14 cellular contexts compared by ENCODE assay signal in genomic region chr1:168138134-168138533, GRCh38. TPM values are rescaled to one million over a fixed set of nuclear protein-coding genes. Genes with fewer than 3 reads are reported as not detected.
DNase-seq lines count a peak whose midpoint lies in the region; ATAC-seq and TF ChIP-seq lines count a peak whose summit lies in the region.
"Had no signal": no experiment of that assay in that cellular context is flagged by ENCODE, and none has a peak within 500 bp of the region (broad histone marks: within the 10 kb centered on the region; RNA-seq: fewer than 3 reads in every experiment).

No MANE protein-coding gene starts in this region.

- CTCF ChIA-PET in mammary epithelial cell (lab: Charles Lee; ENCODE audit: low non-redundant PET) = no interaction called here
- CTCF ChIA-PET in Calu3 (lab: Charles Lee) = interaction anchor here (0.9 kb wide), 1 partner anchor 56 kb away, joined by 3 read pairs; no protein-coding TSS in a partner anchor

- H3K4me3 Mint-ChIP-seq in activated naive CD8-positive, alpha-beta T cell treated with anti-CD3 and anti-CD28 coated beads, Interleukin-2, amount 50 U/mL, for 24 hours = peak overlapping the region; percentile 87
- no peak overlapping the region for H3K4me3 Mint-ChIP-seq in Calu3 (ENCODE audit: low read depth, unreplicated experiment)

- H3K27ac Mint-ChIP-seq in activated naive CD8-positive, alpha-beta T cell treated with anti-CD3 and anti-CD28 coated beads, Interleukin-2, amount 50 U/mL, for 24 hours = no peak overlapping the region
- no peak overlapping the region for H3K27ac Mint-ChIP-seq in Calu3 (ENCODE audit: unreplicated experiment)

- BruUV-seq in mammary epithelial cell (replicated peaks; lab: Mats Ljungman, UMichigan) = no TSS peak
- no TSS peak for BruUV-seq in Calu3 (replicated peaks; lab: Mats Ljungman, UMichigan)

- WGBS in mammary epithelial cell (ENCODE audit: low coverage, missing lambda C conversion rate) = 84% methylated on average over 5 of the region's 5 CpGs

- H3K4me3 ChIP-seq in mammary epithelial cell (replicated peaks in 1 of 3; ENCODE audit: insufficient read depth in 1 of 3, low read depth in 2 of 3, low read length in 3 of 3) (no peak overlapping the region), breast epithelium (no peak overlapping the region), muscle layer of duodenum (ENCODE audit: low read depth in 1 of 2, low read length in 2 of 2) (no peak overlapping the region)

- peaks cover 36% of the 10 kb centered on the region for H3K4me1 Mint-ChIP-seq in activated naive CD8-positive, alpha-beta T cell treated with anti-CD3 and anti-CD28 coated beads, Interleukin-2, amount 50 U/mL, for 24 hours
- H3K4me1 Mint-ChIP-seq in Calu3 (ENCODE audit: low read depth, unreplicated experiment) = peaks cover 9% of the 10 kb centered on the region

- peak; percentile 69 for ATAC-seq in activated naive CD8-positive, alpha-beta T cell treated with anti-CD3 and anti-CD28 coated beads, Interleukin-2, amount 50 U/mL, for 24 hours
- ATAC-seq in GM21447 (IDR thresholded peaks at IDR 0.05; ENCODE audit: unreplicated experiment) (no peak), GM21723 (IDR thresholded peaks at IDR 0.05; ENCODE audit: unreplicated experiment) (no peak)

- peaks cover 38% of the 10 kb centered on the region for H3K27me3 Mint-ChIP-seq in activated naive CD8-positive, alpha-beta T cell treated with anti-CD3 and anti-CD28 coated beads, Interleukin-2, amount 50 U/mL, for 24 hours
- H3K27me3 Mint-ChIP-seq in Calu3 (ENCODE audit: unreplicated experiment) = peaks cover 14% of the 10 kb centered on the region

- H3K27me3 ChIP-seq in mammary epithelial cell (ENCODE audit: insufficient read depth, low read length) (no peaks in the 10 kb centered on the region), breast epithelium (no peaks in the 10 kb centered on the region), muscle layer of duodenum (ENCODE audit: low read depth, low read length) (peaks cover 4% of the 10 kb centered on the region)

- peaks cover 16% of the 10 kb centered on the region for H3K79me2 ChIP-seq in mammary epithelial cell (ENCODE audit: insufficient read depth, low read length)

- in situ Hi-C loops in mammary epithelial cell (cut with MboI; ENCODE audit: low sequenced_read_pairs in 2 of 2) = no loop called here

- intact Hi-C loops in mammary epithelial cell (cut with micrococcal nuclease) (no loop called here), breast epithelium (cut with DNase I; ENCODE audit: low total_unique reads) (no loop called here), Calu3 (cut with micrococcal nuclease; ENCODE audit: unreplicated experiment) (no loop called here)

- H3K36me3 ChIP-seq in mammary epithelial cell (ENCODE audit: insufficient read depth, low read length) (no peaks in the 10 kb centered on the region), breast epithelium (no peaks in the 10 kb centered on the region), muscle layer of duodenum (ENCODE audit: control insufficient read depth in 1 of 2, insufficient read depth in 2 of 2, low read length in 2 of 2) (no peaks in the 10 kb centered on the region)
- H3K36me3 ChIP-seq: BLaER1 treated with 17β-estradiol and CSF1 and Interleukin-3, amounts not matched to agents 10 nM and 100 nM; gastrocnemius medialis; thoracic aorta had no signal

- no peaks in the 10 kb centered on the region for H4K20me1 ChIP-seq in mammary epithelial cell (ENCODE audit: insufficient read depth, low read length)

- H3K27ac ChIP-seq in mammary epithelial cell (ENCODE audit: insufficient read depth, low read depth, low read length) = no peak overlapping the region
- no peak overlapping the region for H3K27ac ChIP-seq in breast epithelium
- H3K27ac ChIP-seq in muscle layer of duodenum (ENCODE audit: low read length) = peak overlapping the region; percentile 71
- H3K27ac ChIP-seq: BLaER1 treated with 17β-estradiol and CSF1 and Interleukin-3, amounts not matched to agents 10 nM and 100 nM; psoas muscle had no signal

- H3K9ac ChIP-seq in mammary epithelial cell (ENCODE audit: insufficient read depth, low read length) = no peak overlapping the region

- H3K9me3 Mint-ChIP-seq in activated naive CD8-positive, alpha-beta T cell treated with anti-CD3 and anti-CD28 coated beads, Interleukin-2, amount 50 U/mL, for 24 hours = no peaks in the 10 kb centered on the region
- no peaks in the 10 kb centered on the region for H3K9me3 Mint-ChIP-seq in Calu3 (ENCODE audit: low read depth, unreplicated experiment)
- H3K9me3 Mint-ChIP-seq: central memory CD8-positive, alpha-beta T cell had no signal

- dilution Hi-C loops in mammary epithelial cell (cut with HindIII; ENCODE audit: low sequenced_read_pairs) = no loop called here

- H2AFZ ChIP-seq in mammary epithelial cell (ENCODE audit: low read depth, low read length) = no peak overlapping the region

- H3K4me1 ChIP-seq in mammary epithelial cell (ENCODE audit: insufficient read depth, low read length) (peaks cover 3% of the 10 kb centered on the region), breast epithelium (no peaks in the 10 kb centered on the region), muscle layer of duodenum (ENCODE audit: control insufficient read depth in 1 of 2, insufficient read depth in 2 of 2, low read length in 2 of 2) (peaks cover 9 to 22% of the 10 kb centered on the region in 2 donors)

- TF ChIP-seq POLR2A in breast epithelium (IDR thresholded peaks at IDR 0.05) = no peak

- no peaks in the 10 kb centered on the region for H3K9me3 ChIP-seq in mammary epithelial cell (replicated peaks; ENCODE audit: insufficient read depth, low read length)
- no peaks in the 10 kb centered on the region for H3K9me3 ChIP-seq in breast epithelium
- no peaks in the 10 kb centered on the region for H3K9me3 ChIP-seq in muscle layer of duodenum (ENCODE audit: control insufficient read depth in 1 of 2, low read length in 2 of 2)
- H3K9me3 ChIP-seq: BLaER1 treated with 17β-estradiol and CSF1 and Interleukin-3, amounts not matched to agents 10 nM and 100 nM; gastrocnemius medialis; psoas muscle; thoracic aorta had no signal

- DNase-seq in mammary epithelial cell (peak; percentile 1), breast epithelium (ENCODE audit: low spot score in 2 of 2) (no peak), Calu3 (no peak), NCI-H446 (lab: John Stamatoyannopoulos, UW) (no peak)
- DNase-seq in activated naive CD8-positive, alpha-beta T cell treated with anti-CD3 and anti-CD28 coated beads, Interleukin-2, amount 50 U/mL, for 24 hours = no peak
- DNase-seq: activated CD8-positive, alpha-beta memory T cell treated with anti-CD3 and anti-CD28 coated beads, Interleukin-2, amount 50 U/mL, for 48 hours; gastrocnemius medialis; psoas muscle had no signal

- no peaks in the 10 kb centered on the region for H3K36me3 Mint-ChIP-seq in activated naive CD8-positive, alpha-beta T cell treated with anti-CD3 and anti-CD28 coated beads, Interleukin-2, amount 50 U/mL, for 24 hours (ENCODE audit: low read depth)
- peaks cover 12% of the 10 kb centered on the region for H3K36me3 Mint-ChIP-seq in Calu3 (ENCODE audit: insufficient read depth, unreplicated experiment)

- no peak for TF ChIP-seq CTCF in mammary epithelial cell (conservative IDR thresholded peaks at IDR 0.05 in 1 of 2, IDR thresholded peaks at IDR 0.05 in 1 of 2; ENCODE audit: extremely low read depth in 1 of 2, insufficient read depth in 1 of 2, low read depth in 1 of 2, low read length in 2 of 2)
- TF ChIP-seq CTCF in breast epithelium (IDR thresholded peaks at IDR 0.05) = no peak
- TF ChIP-seq CTCF in Calu3 (IDR thresholded peaks at IDR 0.05; ENCODE audit: unreplicated experiment) = no peak

- no peak overlapping the region for H3K4me2 ChIP-seq in mammary epithelial cell (ENCODE audit: insufficient read depth, low read depth, low read length)

RNA-seq across cellular contexts. Expression of gene GPR161, which starts 1.4 kb away (rescaled TPM):
- 10 to 100 TPM; 15.0 to 27.1 TPM for total RNA-seq in mammary epithelial cell
- 17.8 TPM for polyA plus RNA-seq in mammary epithelial cell
- polyA minus RNA-seq in mammary epithelial cell = 60.3 TPM
- 1 to 10 TPM; 2.8 to 5.6 (median 4.5) TPM for total RNA-seq in breast epithelium
- 3.8 and 8.4 TPM in 2 replicates for total RNA-seq in Calu3 (2022)

RNA-seq across cellular contexts. Expression of gene TIPRL, which starts 40.6 kb away (rescaled TPM):
- total RNA-seq in mammary epithelial cell = 10 to 100 TPM; 32.5 to 46.0 TPM
- 22.9 TPM for polyA plus RNA-seq in mammary epithelial cell
- polyA minus RNA-seq in mammary epithelial cell = 5.1 TPM
- 10 to 100 TPM; 18.0 to 24.9 (median 18.7) TPM for total RNA-seq in breast epithelium
- total RNA-seq in Calu3 (2022) = 36.6 and 41.6 TPM in 2 replicates
